8 cellular contexts compared by ENCODE assay signal in the genomic region with DNA sequence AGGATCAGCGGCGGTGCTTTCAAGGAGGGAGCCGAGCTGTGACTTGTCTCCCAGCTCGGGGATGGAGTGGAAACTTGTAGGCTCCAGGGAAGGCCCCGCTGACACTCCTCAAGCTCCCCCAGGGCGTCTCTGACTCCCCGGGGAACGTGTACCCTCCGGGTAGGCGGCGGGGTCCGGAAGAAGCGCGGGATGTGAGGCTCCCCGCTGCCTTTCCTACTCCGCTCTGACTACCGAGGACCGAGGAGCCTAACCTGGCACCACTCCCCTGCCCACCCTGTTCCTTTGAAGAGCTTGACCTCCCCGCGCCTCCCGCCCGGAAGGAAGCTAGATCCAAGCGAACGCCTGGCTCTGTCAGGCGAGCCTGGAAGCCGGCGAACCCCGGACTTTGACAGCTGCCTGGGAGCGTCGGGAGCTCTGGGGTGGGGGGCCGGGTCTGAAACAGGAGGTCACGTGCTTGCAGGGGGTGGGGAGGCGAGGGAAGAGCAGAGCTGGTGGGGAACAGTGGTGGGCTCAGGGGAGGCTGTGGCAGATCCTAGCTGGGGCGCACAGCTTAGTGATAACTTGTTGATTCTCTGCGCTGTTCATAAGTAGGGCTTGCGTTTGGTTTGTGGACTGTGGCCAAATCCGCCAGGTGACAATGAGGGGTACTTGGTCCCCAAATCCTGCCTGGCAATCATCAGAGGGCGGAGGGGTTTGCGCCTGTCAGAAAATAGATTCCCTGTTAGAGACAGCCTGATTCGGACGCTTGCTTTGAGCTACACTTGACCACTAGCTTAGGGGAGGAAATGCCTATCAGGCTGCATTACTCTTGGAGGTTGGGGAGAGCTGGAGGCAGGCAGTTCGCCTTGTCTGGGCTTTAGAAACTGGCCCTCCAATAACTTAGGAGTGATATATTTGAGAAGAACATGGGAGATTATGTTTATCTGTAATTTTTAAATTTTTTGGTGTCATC. TPM values are rescaled to one million over a fixed set of nuclear protein-coding genes. Genes with fewer than 3 reads are reported as not detected.
DNase-seq lines count a peak whose midpoint lies in the region; ATAC-seq and TF ChIP-seq lines count a peak whose summit lies in the region.

No MANE protein-coding gene starts in this region.

- H3K27me3 Mint-ChIP-seq in activated T-helper 2 cell treated with anti-CD3 and anti-CD28 coated beads, Interferon-gamma antibody, Interleukin-2, Interleukin-4, amounts not matched to agents 10 μg/mL and 5 μg/mL and 100 μg/mL, durations not matched to agents 14 hours and 24 hours and 36 hours (ENCODE audit: low read depth): peaks cover 52% of the 10 kb centered on the region

- H3K4me1 Mint-ChIP-seq in activated T-helper 2 cell treated with anti-CD3 and anti-CD28 coated beads, Interferon-gamma antibody, Interleukin-2, Interleukin-4, amounts not matched to agents 10 μg/mL and 5 μg/mL and 100 μg/mL, durations not matched to agents 14 hours and 24 hours and 36 hours (ENCODE audit: low read depth): no peaks in the 10 kb centered on the region

- no TSS peak for BruUV-seq in A673 (replicated peaks; lab: Mats Ljungman, UMichigan)

- H3K27ac ChIP-seq in A673 (ENCODE audit: low read depth, low read length, poor library complexity, severe bottlenecking) (peak overlapping the region; percentile 26), duodenal mucosa (ENCODE audit: low read depth, low read length) (no peak overlapping the region)

- no peak overlapping the region for H3K27ac Mint-ChIP-seq in activated T-helper 2 cell treated with anti-CD3 and anti-CD28 coated beads, Interferon-gamma antibody, Interleukin-2, Interleukin-4, amounts not matched to agents 10 μg/mL and 5 μg/mL and 100 μg/mL, durations not matched to agents 14 hours and 24 hours and 36 hours

- intact Hi-C loops in A673 (cut with micrococcal nuclease; ENCODE audit: unreplicated experiment) (loop anchor here (2.0 to 5.0 kb wide), 4 partner anchors 115 to 927 kb away; no protein-coding TSS in a partner anchor), mucosa of descending colon (cut with DNase I, micrococcal nuclease) (loop anchor here in 1 of 2 donors (10.0 kb wide), 1 partner anchor 511 kb away; no protein-coding TSS in a partner anchor)
- intact Hi-C loops in activated T-helper 2 cell treated with anti-CD3 and anti-CD28 coated beads, Interferon-gamma antibody, Interleukin-2, Interleukin-4, amounts not matched to agents 10 μg/mL and 5 μg/mL and 100 μg/mL, durations not matched to agents 14 hours and 24 hours and 36 hours (cut with micrococcal nuclease): loop anchor here (5.0 kb wide), 1 partner anchor 509 kb away; no protein-coding TSS in a partner anchor

- H3K4me3 ChIP-seq in A673 (ENCODE audit: low read depth, low read length, poor library complexity, severe bottlenecking) (peak overlapping the region; percentile 64), duodenal mucosa (ENCODE audit: low read depth in 1 of 2, low read length in 2 of 2) (peak overlapping the region; percentile 33 to 64), mucosa of descending colon (no peak overlapping the region)

- H3K4me3 Mint-ChIP-seq in activated T-helper 2 cell treated with anti-CD3 and anti-CD28 coated beads, Interferon-gamma antibody, Interleukin-2, Interleukin-4, amounts not matched to agents 10 μg/mL and 5 μg/mL and 100 μg/mL, durations not matched to agents 14 hours and 24 hours and 36 hours (ENCODE audit: low read depth): no peak overlapping the region

- TF ChIP-seq CTCF in A673 (conservative IDR thresholded peaks at IDR 0.05; ENCODE audit: low read depth, low read length) (no peak), mucosa of descending colon (IDR thresholded peaks at IDR 0.05) (no peak)

- H3K9me3 ChIP-seq in A673 (ENCODE audit: low read depth, low read length, poor library complexity, severe bottlenecking) (no peaks in the 10 kb centered on the region), duodenal mucosa (ENCODE audit: control insufficient read depth in 1 of 2, low read length in 2 of 2) (no peaks in the 10 kb centered on the region), mucosa of descending colon (no peaks in the 10 kb centered on the region)

- ATAC-seq in mucosa of descending colon (peak; percentile 47), HG02970 (IDR thresholded peaks at IDR 0.05; ENCODE audit: low FRiP score, unreplicated experiment) (no peak), GM19035 (IDR thresholded peaks at IDR 0.05; ENCODE audit: unreplicated experiment) (no peak), HG02938 (IDR thresholded peaks at IDR 0.05; ENCODE audit: unreplicated experiment) (no peak)

- H3K4me1 ChIP-seq in A673 (ENCODE audit: insufficient read depth, low read length, poor library complexity, severe bottlenecking): peaks cover 14% of the 10 kb centered on the region
- peaks cover 4 to 11% of the 10 kb centered on the region in 2 donors for H3K4me1 ChIP-seq in duodenal mucosa (ENCODE audit: control insufficient read depth in 1 of 2, insufficient read depth in 2 of 2, low read length in 2 of 2)
- H3K4me1 ChIP-seq in mucosa of descending colon (ENCODE audit: low read depth): peaks cover 15% of the 10 kb centered on the region

- CTCF ChIA-PET in A673 (lab: Charles Lee): interaction anchor here (0.6 kb wide), 2 partner anchors 17 to 274 kb away, joined by 3 to 4 read pairs; no protein-coding TSS in a partner anchor
- CTCF ChIA-PET in HEK293T (lab: Yijun Ruan, JAX): interaction anchor here (0.6 to 1.6 kb wide), 5 partner anchors 110 to 666 kb away, joined by 3 to 5 read pairs (median 3); no protein-coding TSS in a partner anchor

- DNase-seq in A673 (ENCODE audit: low spot score): peak; percentile 39
- peak; percentile 20 for DNase-seq in HEK293T (ENCODE audit: extremely low spot score)
- DNase-seq in mucosa of descending colon: peak; percentile 19 to 44 (median 32)
- no peak for DNase-seq in activated T-helper 2 cell treated with anti-CD3 and anti-CD28 coated beads, Interferon-gamma antibody, Interleukin-2, Interleukin-4, amounts not matched to agents 10 μg/mL and 5 μg/mL and 100 μg/mL, durations not matched to agents 14 hours and 24 hours and 36 hours (ENCODE audit: low spot score)

- H3K9me3 Mint-ChIP-seq in activated T-helper 2 cell treated with anti-CD3 and anti-CD28 coated beads, Interferon-gamma antibody, Interleukin-2, Interleukin-4, amounts not matched to agents 10 μg/mL and 5 μg/mL and 100 μg/mL, durations not matched to agents 14 hours and 24 hours and 36 hours: no peaks in the 10 kb centered on the region

- H3K36me3 ChIP-seq in A673 (ENCODE audit: insufficient read depth, low read length, poor library complexity, severe bottlenecking) (no peaks in the 10 kb centered on the region), duodenal mucosa (ENCODE audit: control insufficient read depth in 1 of 2, insufficient read depth in 2 of 2, low read length in 2 of 2) (no peaks in the 10 kb centered on the region), mucosa of descending colon (ENCODE audit: low read depth) (no peaks in the 10 kb centered on the region)

- H3K36me3 Mint-ChIP-seq in activated T-helper 2 cell treated with anti-CD3 and anti-CD28 coated beads, Interferon-gamma antibody, Interleukin-2, Interleukin-4, amounts not matched to agents 10 μg/mL and 5 μg/mL and 100 μg/mL, durations not matched to agents 14 hours and 24 hours and 36 hours (ENCODE audit: low read depth): no peaks in the 10 kb centered on the region

- H3K27me3 ChIP-seq in A673 (replicated peaks; ENCODE audit: insufficient read depth, low read depth, low read length, poor library complexity) (peaks cover 26% of the 10 kb centered on the region), duodenal mucosa (ENCODE audit: control insufficient read depth in 1 of 2, insufficient read depth in 2 of 2, low read length in 2 of 2) (peaks cover 26 to 29% of the 10 kb centered on the region in 2 donors)

- no peak overlapping the region for H3K9ac ChIP-seq in duodenal mucosa (ENCODE audit: low read depth in 1 of 2, low read length in 2 of 2)

- POLR2A ChIA-PET in A673 (lab: Charles Lee; ENCODE audit: low non-redundant PET): no interaction called here
- POLR2A ChIA-PET in HEK293T (lab: Yijun Ruan, JAX): no interaction called here

TF ChIP-seq in HEK293T, 16 proteins besides CTCF, POLR2A, EP300 and RAD21:
- no peak for TF ChIP-seq FOXA1 (IDR thresholded peaks at IDR 0.05)
- no peak for TF ChIP-seq ELF4 (IDR thresholded peaks at IDR 0.05)
- no peak for TF ChIP-seq NFRKB (IDR thresholded peaks at IDR 0.05)
- no peak for TF ChIP-seq L3MBTL2 (conservative IDR thresholded peaks at IDR 0.05)
- no peak for TF ChIP-seq HDGF (IDR thresholded peaks at IDR 0.05; ENCODE audit: borderline replicate concordance)
- TF ChIP-seq ZNF384 (IDR thresholded peaks at IDR 0.05): no peak
- no peak for TF ChIP-seq LEF1 (IDR thresholded peaks at IDR 0.05; ENCODE audit: borderline replicate concordance)
- TF ChIP-seq ARNT (IDR thresholded peaks at IDR 0.05): no peak
- TF ChIP-seq, protein P1, sequence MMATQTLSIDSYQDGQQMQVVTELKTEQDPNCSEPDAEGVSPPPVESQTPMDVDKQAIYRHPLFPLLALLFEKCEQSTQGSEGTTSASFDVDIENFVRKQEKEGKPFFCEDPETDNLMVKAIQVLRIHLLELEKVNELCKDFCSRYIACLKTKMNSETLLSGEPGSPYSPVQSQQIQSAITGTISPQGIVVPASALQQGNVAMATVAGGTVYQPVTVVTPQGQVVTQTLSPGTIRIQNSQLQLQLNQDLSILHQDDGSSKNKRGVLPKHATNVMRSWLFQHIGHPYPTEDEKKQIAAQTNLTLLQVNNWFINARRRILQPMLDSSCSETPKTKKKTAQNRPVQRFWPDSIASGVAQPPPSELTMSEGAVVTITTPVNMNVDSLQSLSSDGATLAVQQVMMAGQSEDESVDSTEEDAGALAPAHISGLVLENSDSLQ (IDR thresholded peaks at IDR 0.05): no peak
- no peak for TF ChIP-seq SP1 (IDR thresholded peaks at IDR 0.05)
- no peak for TF ChIP-seq CTBP1 (IDR thresholded peaks at IDR 0.05; ENCODE audit: borderline replicate concordance)

RNA-seq across cellular contexts. Expression of a gene that starts 1.2 kb away (rescaled TPM):
- total RNA-seq in A673 (2021): 41.0 and 50.7 TPM in 2 replicates
- 1 to 10 TPM in 2 of 3 donors, under 1 TPM in 1; 0.90 to 5.3 (median 2.5) TPM for total RNA-seq in mucosa of descending colon
- total RNA-seq in activated T-helper 2 cell treated with anti-CD3 and anti-CD28 coated beads, Interferon-gamma antibody, Interleukin-2, Interleukin-4, amounts not matched to agents 10 μg/mL and 5 μg/mL and 100 μg/mL, durations not matched to agents 14 hours and 24 hours and 36 hours: not detected in 2 replicates
